1 cellular context compared by ENCODE assay signal in the genomic region with DNA sequence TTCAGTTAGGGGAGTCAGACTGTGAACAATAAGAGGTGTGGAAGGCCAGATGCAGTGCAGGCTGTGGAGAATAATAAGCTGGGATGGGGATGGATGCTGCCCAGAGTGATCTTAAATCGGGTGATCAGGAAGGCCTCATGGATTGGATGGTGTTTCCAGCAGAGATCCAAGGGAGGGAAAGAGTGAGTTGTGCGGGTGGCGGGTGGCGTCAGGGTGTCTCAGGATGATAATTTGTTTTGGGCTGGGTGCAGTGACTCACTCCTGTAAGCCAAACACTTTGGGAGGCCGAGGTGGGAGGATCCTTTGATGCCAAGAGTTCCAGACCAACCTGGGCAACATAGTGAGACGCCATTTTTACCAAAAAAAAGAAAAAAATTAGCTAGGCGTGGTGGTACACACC.
TF ChIP-seq lines count a peak whose summit lies in the region.

No MANE protein-coding gene starts in this region.

TF ChIP-seq in endothelial cell of umbilical vein, 7 proteins besides CTCF, POLR2A, EP300 and RAD21:
- TF ChIP-seq, protein P1, sequence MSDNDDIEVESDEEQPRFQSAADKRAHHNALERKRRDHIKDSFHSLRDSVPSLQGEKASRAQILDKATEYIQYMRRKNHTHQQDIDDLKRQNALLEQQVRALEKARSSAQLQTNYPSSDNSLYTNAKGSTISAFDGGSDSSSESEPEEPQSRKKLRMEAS (IDR thresholded peaks at IDR 0.05; ENCODE audit: insufficient read depth, insufficient read length): no peak
- TF ChIP-seq MYC (IDR thresholded peaks at IDR 0.05; ENCODE audit: low read depth, low read length) (no peak), FOS (IDR thresholded peaks at IDR 0.05; ENCODE audit: borderline replicate concordance, insufficient read depth, low read length) (no peak), EZH2 (IDR thresholded peaks at IDR 0.05; ENCODE audit: borderline replicate concordance, low read depth, low read length, severe bottlenecking) (no peak), JUN (IDR thresholded peaks at IDR 0.05; ENCODE audit: borderline replicate concordance, insufficient read depth, insufficient read length, low read depth) (no peak), GATA2 (IDR thresholded peaks at IDR 0.05; ENCODE audit: insufficient read depth, insufficient read length, low read depth, low read length) (no peak), POLR2AphosphoS5 (IDR thresholded peaks at IDR 0.05; ENCODE audit: insufficient read depth, low read depth, low read length) (no peak)
